In the genomic region with DNA sequence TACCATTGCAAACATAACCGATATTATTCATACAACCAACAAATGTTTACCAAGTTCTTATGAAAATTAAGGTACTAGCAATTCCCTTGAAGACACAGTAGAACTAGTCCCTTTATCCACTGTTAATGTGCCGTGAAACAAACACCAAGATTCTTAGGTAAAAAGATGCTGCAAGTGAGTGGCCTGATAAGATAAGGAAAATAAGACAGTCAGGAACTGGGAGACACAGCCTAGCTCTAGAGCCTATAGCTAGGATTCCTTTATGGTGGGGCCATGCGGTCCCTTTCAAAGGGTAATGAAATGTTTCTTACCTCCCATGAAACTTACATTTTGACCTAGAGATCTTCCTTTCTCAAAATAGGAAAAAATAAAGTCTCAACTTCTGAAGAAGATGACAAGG, we compare ENCODE assay signal across 8 cellular contexts.
"Had no signal": no experiment of that assay in that cellular context is flagged by ENCODE, and none has a peak within 500 bp of the region (broad histone marks: within the 10 kb centered on the region; RNA-seq: fewer than 3 reads in every experiment).

No MANE protein-coding gene starts in this region.

- H3K27me3 Mint-ChIP-seq: IgD-negative memory B cell had no signal

- ATAC-seq: HCT116, HepG2 had no signal

- H3K36me3 ChIP-seq: HAP-1 had no signal

- FAIRE-seq: HepG2 had no signal

- H3K27ac ChIP-seq: HL-60 had no signal

- H3K9me3 ChIP-seq: HAP-1 had no signal

- H3K27ac Mint-ChIP-seq: IgD-negative memory B cell had no signal

- H3K36me3 Mint-ChIP-seq: IgD-negative memory B cell had no signal

- H3K4me1 Mint-ChIP-seq: IgD-negative memory B cell had no signal

- DNase-seq: GOT3, H7, KG1 had no signal

- H3K4me3 Mint-ChIP-seq: IgD-negative memory B cell had no signal

- H3K4me1 ChIP-seq: HAP-1 had no signal

- H3K9me3 Mint-ChIP-seq: IgD-negative memory B cell had no signal

- H3K4me3 ChIP-seq: HAP-1 had no signal
